ENCODE assay signal across 20 cellular contexts in the genomic region with DNA sequence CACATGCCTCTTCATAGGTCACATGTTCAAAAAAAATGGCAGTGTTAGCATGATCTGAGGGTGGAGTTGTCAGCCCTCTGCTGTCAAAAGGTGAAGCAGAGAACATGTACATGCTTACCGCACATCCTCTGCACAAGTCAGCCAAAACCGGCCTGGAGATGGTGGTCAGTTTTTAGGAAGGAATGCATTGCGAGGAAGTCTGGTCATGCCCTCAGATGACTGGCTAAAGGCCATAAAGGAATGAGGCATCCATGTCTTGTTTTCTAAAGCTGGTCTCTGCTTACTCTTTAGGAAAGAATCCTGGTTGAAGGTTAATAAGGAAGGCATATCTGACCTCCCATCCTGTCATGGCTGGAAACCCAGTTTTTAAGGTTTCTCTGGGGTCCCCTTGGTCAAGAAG.
"Had no signal": no experiment of that assay in that cellular context is flagged by ENCODE, and none has a peak within 500 bp of the region (broad histone marks: within the 10 kb centered on the region; RNA-seq: fewer than 3 reads in every experiment).

No MANE protein-coding gene starts in this region.

- H3K4me3 ChIP-seq: adrenal gland, heart left ventricle, left lung, prostate gland, right lobe of liver, spleen, transverse colon had no signal

- H3K27ac ChIP-seq: adrenal gland, brain microvascular endothelial cell, heart left ventricle, left lung, prostate gland, right lobe of liver, spleen, transverse colon, VCaP had no signal

- H3K27me3 ChIP-seq: adrenal gland, brain microvascular endothelial cell, heart left ventricle, left lung, right lobe of liver, spleen, transverse colon had no signal

- H3K36me3 ChIP-seq: adrenal gland, brain microvascular endothelial cell, heart left ventricle, left lung, prostate gland, right lobe of liver, spleen, transverse colon had no signal

- DNase-seq: activated CD4-positive, alpha-beta T cell treated with anti-CD3 and anti-CD28 coated beads, Interleukin-2, amount 10 ng/mL, durations not matched to agents 7 days and 5 days; activated naive CD4-positive, alpha-beta T cell treated with anti-CD3 and anti-CD28 coated beads, Interleukin-2, amount 10 ng/mL, durations not matched to agents 7 days and 5 days; adrenal gland; brain microvascular endothelial cell; dermis blood vessel endothelial cell; erythroblast; foreskin melanocyte; heart left ventricle; left lung; nucleus accumbens; right lobe of liver; spleen; stimulated activated CD4-positive, alpha-beta T cell treated with anti-CD3 and anti-CD28 coated beads, Interleukin-2, amount 100 ng/mL, for 24 hours; stimulated activated naive B cell treated with anti-CD40 and anti-IgM and Interleukin-4, amounts not matched to agents 10 μg/mL and 1 μg/mL and 100 μg/mL, for 72 hours; substantia nigra; T1000; transverse colon had no signal

- H3K9me3 ChIP-seq: heart left ventricle, left lung, prostate gland, right lobe of liver, spleen, transverse colon had no signal

- ATAC-seq: heart left ventricle; left lung; natural killer cell treated with Interleukin-12 subunit alpha and Interleukin-12 subunit beta and Interleukin-15 and Interleukin-18, amount 100 ng/mL, for 72 hours; right lobe of liver; stimulated activated naive B cell treated with anti-CD40 and anti-IgM and Interleukin-4, amounts not matched to agents 10 μg/mL and 1 μg/mL and 100 μg/mL, for 72 hours had no signal

- H3K4me1 ChIP-seq: adrenal gland, heart left ventricle, left lung, prostate gland, right lobe of liver, spleen, transverse colon had no signal
